In genomic region chr17:73147791-73148190, GRCh38 we compare ENCODE assay signal across 3 cellular contexts. TPM values are rescaled to one million over a fixed set of nuclear protein-coding genes. Genes with fewer than 3 reads are reported as not detected.
"Had no signal": no experiment of that assay in that cellular context is flagged by ENCODE, and none has a peak within 500 bp of the region (broad histone marks: within the 10 kb centered on the region; RNA-seq: fewer than 3 reads in every experiment).

No MANE protein-coding gene starts in this region.

RNA-seq across cellular contexts. Expression of gene SSTR2, which starts 17.0 kb away (rescaled TPM):
- total RNA-seq: naive thymus-derived CD8-positive, alpha-beta T cell; pulmonary artery endothelial cell had no signal
- polyA plus RNA-seq: naive thymus-derived CD8-positive, alpha-beta T cell; smooth muscle cell had no signal
